Comparison of ENCODE assay signal across 36 cellular contexts in genomic region chr6:15739353-15739752, GRCh38.
"Had no signal": no experiment of that assay in that cellular context is flagged by ENCODE, and none has a peak within 500 bp of the region (broad histone marks: within the 10 kb centered on the region; RNA-seq: fewer than 3 reads in every experiment).

No MANE protein-coding gene starts in this region.

- DNase-seq: activated CD4-positive, alpha-beta memory T cell treated with anti-CD3 and anti-CD28 coated beads, Interleukin-2, amount 10 ng/mL, durations not matched to agents 7 days and 5 days; activated CD4-positive, alpha-beta T cell treated with anti-CD3 and anti-CD28 coated beads for 36 hours; activated CD8-positive, alpha-beta memory T cell treated with anti-CD3 and anti-CD28 coated beads for 24 hours; activated CD8-positive, alpha-beta memory T cell treated with anti-CD3 and anti-CD28 coated beads, Interleukin-2, amount 10 ng/mL, durations not matched to agents 7 days and 5 days; activated CD8-positive, alpha-beta memory T cell treated with anti-CD3 and anti-CD28 coated beads, Interleukin-2, amount 50 U/mL, for 48 hours; activated effector memory CD4-positive, alpha-beta T cell treated with anti-CD3 and anti-CD28 coated beads, Interleukin-2, amount 50 U/mL, for 16 hours; activated naive CD4-positive, alpha-beta T cell; activated naive CD8-positive, alpha-beta T cell treated with anti-CD3 and anti-CD28 coated beads, Interleukin-2, amount 10 ng/mL, durations not matched to agents 7 days and 5 days; activated T-cell treated with anti-CD3 and anti-CD28 coated beads, Interleukin-2, amount 50 U/mL, for 72 hours; amygdala; NCI-H1092 treated with DMSO at 0.1 percent for 48 hours; NCI-H1417; NCI-H146; NCI-H187; NCI-H2029 treated with DMSO at 0.1 percent for 48 hours; NCI-H2107; NCI-H2171; NCI-H510A; NCI-H526; NCI-H748 treated with DMSO at 0.1 percent for 48 hours; NK-92 treated with Interleukin-12 subunit alpha and Interleukin-12 subunit beta, amount 100 ng/mL, for 24 hours; PC-3; Peyer's patch; RPMI8226; SHP77 treated with DMSO at 0.1 percent for 48 hours; SK-N-SH had no signal

- H3K27ac Mint-ChIP-seq: activated CD4-positive, alpha-beta memory T cell treated with anti-CD3 and anti-CD28 coated beads, Interleukin-2, amount 10 ng/mL, durations not matched to agents 7 days and 5 days; activated CD4-positive, alpha-beta T cell treated with anti-CD3 and anti-CD28 coated beads for 36 hours; activated CD8-positive, alpha-beta memory T cell treated with anti-CD3 and anti-CD28 coated beads, Interleukin-2, amount 10 ng/mL, durations not matched to agents 7 days and 5 days; activated naive CD4-positive, alpha-beta T cell treated with anti-CD3 and anti-CD28 coated beads, Interleukin-2, amount 50 U/mL, for 24 hours; activated naive CD8-positive, alpha-beta T cell treated with anti-CD3 and anti-CD28 coated beads, Interleukin-2, amount 10 ng/mL, durations not matched to agents 7 days and 5 days; activated T-cell treated with anti-CD3 and anti-CD28 coated beads, Interleukin-2, amount 50 U/mL, for 72 hours; activated T-helper 17 cell treated with anti-CD3 and anti-CD28 coated beads, Interleukin-2, amount 50 U/mL, for 72 hours; T-helper 1 cell treated with Interleukin-12 subunit alpha and Interleukin-12 subunit beta and Interleukin-4 antibody, amounts not matched to agents 30 μg/mL and 1 μg/mL, for 36 hours; T-helper 2 cell treated with Interferon-gamma antibody and Interleukin-4, amounts not matched to agents 5 μg/mL and 100 μg/mL, for 36 hours had no signal

- H3K4me1 ChIP-seq: ascending aorta had no signal

- H3K27me3 ChIP-seq: ascending aorta, cardiac muscle cell, Peyer's patch, SJSA1 had no signal

- H3K4me3 Mint-ChIP-seq: activated CD4-positive, alpha-beta memory T cell treated with anti-CD3 and anti-CD28 coated beads, Interleukin-2, amount 10 ng/mL, durations not matched to agents 7 days and 5 days; activated CD4-positive, alpha-beta T cell treated with anti-CD3 and anti-CD28 coated beads for 36 hours; activated CD8-positive, alpha-beta memory T cell treated with anti-CD3 and anti-CD28 coated beads, Interleukin-2, amount 10 ng/mL, durations not matched to agents 7 days and 5 days; activated naive CD4-positive, alpha-beta T cell treated with anti-CD3 and anti-CD28 coated beads, Interleukin-2, amount 50 U/mL, for 24 hours; activated naive CD8-positive, alpha-beta T cell treated with anti-CD3 and anti-CD28 coated beads, Interleukin-2, amount 10 ng/mL, durations not matched to agents 7 days and 5 days; activated T-cell treated with anti-CD3 and anti-CD28 coated beads, Interleukin-2, amount 50 U/mL, for 72 hours; activated T-helper 17 cell treated with anti-CD3 and anti-CD28 coated beads, Interleukin-2, amount 50 U/mL, for 72 hours; central memory CD8-positive, alpha-beta T cell; T-helper 1 cell treated with Interleukin-12 subunit alpha and Interleukin-12 subunit beta and Interleukin-4 antibody, amounts not matched to agents 30 μg/mL and 1 μg/mL, for 36 hours; T-helper 2 cell treated with Interferon-gamma antibody and Interleukin-4, amounts not matched to agents 5 μg/mL and 100 μg/mL, for 36 hours had no signal

- H3K36me3 ChIP-seq: ascending aorta, cardiac muscle cell, Peyer's patch, SJSA1 had no signal

- H3K4me3 ChIP-seq: ascending aorta, cardiac muscle cell, Peyer's patch, SJSA1 had no signal

- FAIRE-seq: TTC549 had no signal

- H3K9ac ChIP-seq: SK-N-SH had no signal

- H3K4me1 Mint-ChIP-seq: central memory CD8-positive, alpha-beta T cell had no signal

- H3K27me3 Mint-ChIP-seq: activated CD4-positive, alpha-beta memory T cell treated with anti-CD3 and anti-CD28 coated beads, Interleukin-2, amount 10 ng/mL, durations not matched to agents 7 days and 5 days; activated CD4-positive, alpha-beta T cell treated with anti-CD3 and anti-CD28 coated beads for 36 hours; activated naive CD4-positive, alpha-beta T cell treated with anti-CD3 and anti-CD28 coated beads, Interleukin-2, amount 50 U/mL, for 24 hours; activated naive CD8-positive, alpha-beta T cell treated with anti-CD3 and anti-CD28 coated beads, Interleukin-2, amount 10 ng/mL, durations not matched to agents 7 days and 5 days had no signal

- H3K9me3 ChIP-seq: ascending aorta, Peyer's patch, SJSA1, SK-N-SH had no signal

- H3K9me3 Mint-ChIP-seq: activated naive CD4-positive, alpha-beta T cell treated with anti-CD3 and anti-CD28 coated beads, Interleukin-2, amount 50 U/mL, for 24 hours; activated T-helper 17 cell treated with anti-CD3 and anti-CD28 coated beads, Interleukin-2, amount 50 U/mL, for 72 hours; central memory CD8-positive, alpha-beta T cell had no signal

- H3K36me3 Mint-ChIP-seq: activated CD8-positive, alpha-beta memory T cell treated with anti-CD3 and anti-CD28 coated beads, Interleukin-2, amount 10 ng/mL, durations not matched to agents 7 days and 5 days; activated naive CD8-positive, alpha-beta T cell treated with anti-CD3 and anti-CD28 coated beads, Interleukin-2, amount 10 ng/mL, durations not matched to agents 7 days and 5 days had no signal

- H3K4me2 ChIP-seq: SK-N-SH had no signal

- ATAC-seq: activated CD4-positive, alpha-beta T cell treated with anti-CD3 and anti-CD28 coated beads for 36 hours; activated CD4-positive, CD25-positive, alpha-beta regulatory T cell treated with anti-CD3 and anti-CD28 coated beads, Interleukin-2, amount 50 U/mL, for 24 hours; activated CD8-positive, alpha-beta memory T cell treated with anti-CD3 and anti-CD28 coated beads, Interleukin-2, amount 10 ng/mL, durations not matched to agents 7 days and 5 days; activated T-cell treated with anti-CD3 and anti-CD28 coated beads, Interleukin-2, amount 50 U/mL, for 72 hours; activated T-helper 17 cell treated with anti-CD3 and anti-CD28 coated beads, Interleukin-2, amount 50 U/mL, for 72 hours; PC-3 had no signal

- H3K27ac ChIP-seq: ascending aorta, cardiac muscle cell, Peyer's patch, SJSA1 had no signal
